Comparison of ENCODE assay signal across 2 cellular contexts in the genomic region with DNA sequence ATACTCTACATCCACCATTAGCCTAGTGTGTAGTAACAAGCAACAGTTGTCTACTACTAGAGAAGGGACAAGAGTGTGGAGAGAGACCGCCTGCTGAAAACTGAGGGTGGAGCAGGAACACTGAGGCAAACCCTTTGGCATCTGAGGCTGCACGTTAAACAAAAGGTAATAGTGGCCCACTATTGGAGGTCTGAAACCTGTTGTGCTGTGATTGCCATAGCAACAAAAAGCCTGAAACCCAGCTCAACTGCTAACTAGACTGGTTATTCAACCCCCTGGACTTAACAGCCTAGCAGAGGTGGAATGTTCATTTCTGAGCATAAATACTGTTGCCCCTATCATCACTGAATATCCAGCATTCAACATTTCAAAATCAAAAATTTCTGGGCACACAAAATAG.
TF ChIP-seq lines count a peak whose summit lies in the region.

No MANE protein-coding gene starts in this region.

TF ChIP-seq in GM23338, 12 proteins besides CTCF, POLR2A, EP300 and RAD21:
- TF ChIP-seq, protein P1, sequence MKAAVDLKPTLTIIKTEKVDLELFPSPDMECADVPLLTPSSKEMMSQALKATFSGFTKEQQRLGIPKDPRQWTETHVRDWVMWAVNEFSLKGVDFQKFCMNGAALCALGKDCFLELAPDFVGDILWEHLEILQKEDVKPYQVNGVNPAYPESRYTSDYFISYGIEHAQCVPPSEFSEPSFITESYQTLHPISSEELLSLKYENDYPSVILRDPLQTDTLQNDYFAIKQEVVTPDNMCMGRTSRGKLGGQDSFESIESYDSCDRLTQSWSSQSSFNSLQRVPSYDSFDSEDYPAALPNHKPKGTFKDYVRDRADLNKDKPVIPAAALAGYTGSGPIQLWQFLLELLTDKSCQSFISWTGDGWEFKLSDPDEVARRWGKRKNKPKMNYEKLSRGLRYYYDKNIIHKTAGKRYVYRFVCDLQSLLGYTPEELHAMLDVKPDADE (IDR thresholded peaks at IDR 0.05): no peak
- TF ChIP-seq, protein P2, sequence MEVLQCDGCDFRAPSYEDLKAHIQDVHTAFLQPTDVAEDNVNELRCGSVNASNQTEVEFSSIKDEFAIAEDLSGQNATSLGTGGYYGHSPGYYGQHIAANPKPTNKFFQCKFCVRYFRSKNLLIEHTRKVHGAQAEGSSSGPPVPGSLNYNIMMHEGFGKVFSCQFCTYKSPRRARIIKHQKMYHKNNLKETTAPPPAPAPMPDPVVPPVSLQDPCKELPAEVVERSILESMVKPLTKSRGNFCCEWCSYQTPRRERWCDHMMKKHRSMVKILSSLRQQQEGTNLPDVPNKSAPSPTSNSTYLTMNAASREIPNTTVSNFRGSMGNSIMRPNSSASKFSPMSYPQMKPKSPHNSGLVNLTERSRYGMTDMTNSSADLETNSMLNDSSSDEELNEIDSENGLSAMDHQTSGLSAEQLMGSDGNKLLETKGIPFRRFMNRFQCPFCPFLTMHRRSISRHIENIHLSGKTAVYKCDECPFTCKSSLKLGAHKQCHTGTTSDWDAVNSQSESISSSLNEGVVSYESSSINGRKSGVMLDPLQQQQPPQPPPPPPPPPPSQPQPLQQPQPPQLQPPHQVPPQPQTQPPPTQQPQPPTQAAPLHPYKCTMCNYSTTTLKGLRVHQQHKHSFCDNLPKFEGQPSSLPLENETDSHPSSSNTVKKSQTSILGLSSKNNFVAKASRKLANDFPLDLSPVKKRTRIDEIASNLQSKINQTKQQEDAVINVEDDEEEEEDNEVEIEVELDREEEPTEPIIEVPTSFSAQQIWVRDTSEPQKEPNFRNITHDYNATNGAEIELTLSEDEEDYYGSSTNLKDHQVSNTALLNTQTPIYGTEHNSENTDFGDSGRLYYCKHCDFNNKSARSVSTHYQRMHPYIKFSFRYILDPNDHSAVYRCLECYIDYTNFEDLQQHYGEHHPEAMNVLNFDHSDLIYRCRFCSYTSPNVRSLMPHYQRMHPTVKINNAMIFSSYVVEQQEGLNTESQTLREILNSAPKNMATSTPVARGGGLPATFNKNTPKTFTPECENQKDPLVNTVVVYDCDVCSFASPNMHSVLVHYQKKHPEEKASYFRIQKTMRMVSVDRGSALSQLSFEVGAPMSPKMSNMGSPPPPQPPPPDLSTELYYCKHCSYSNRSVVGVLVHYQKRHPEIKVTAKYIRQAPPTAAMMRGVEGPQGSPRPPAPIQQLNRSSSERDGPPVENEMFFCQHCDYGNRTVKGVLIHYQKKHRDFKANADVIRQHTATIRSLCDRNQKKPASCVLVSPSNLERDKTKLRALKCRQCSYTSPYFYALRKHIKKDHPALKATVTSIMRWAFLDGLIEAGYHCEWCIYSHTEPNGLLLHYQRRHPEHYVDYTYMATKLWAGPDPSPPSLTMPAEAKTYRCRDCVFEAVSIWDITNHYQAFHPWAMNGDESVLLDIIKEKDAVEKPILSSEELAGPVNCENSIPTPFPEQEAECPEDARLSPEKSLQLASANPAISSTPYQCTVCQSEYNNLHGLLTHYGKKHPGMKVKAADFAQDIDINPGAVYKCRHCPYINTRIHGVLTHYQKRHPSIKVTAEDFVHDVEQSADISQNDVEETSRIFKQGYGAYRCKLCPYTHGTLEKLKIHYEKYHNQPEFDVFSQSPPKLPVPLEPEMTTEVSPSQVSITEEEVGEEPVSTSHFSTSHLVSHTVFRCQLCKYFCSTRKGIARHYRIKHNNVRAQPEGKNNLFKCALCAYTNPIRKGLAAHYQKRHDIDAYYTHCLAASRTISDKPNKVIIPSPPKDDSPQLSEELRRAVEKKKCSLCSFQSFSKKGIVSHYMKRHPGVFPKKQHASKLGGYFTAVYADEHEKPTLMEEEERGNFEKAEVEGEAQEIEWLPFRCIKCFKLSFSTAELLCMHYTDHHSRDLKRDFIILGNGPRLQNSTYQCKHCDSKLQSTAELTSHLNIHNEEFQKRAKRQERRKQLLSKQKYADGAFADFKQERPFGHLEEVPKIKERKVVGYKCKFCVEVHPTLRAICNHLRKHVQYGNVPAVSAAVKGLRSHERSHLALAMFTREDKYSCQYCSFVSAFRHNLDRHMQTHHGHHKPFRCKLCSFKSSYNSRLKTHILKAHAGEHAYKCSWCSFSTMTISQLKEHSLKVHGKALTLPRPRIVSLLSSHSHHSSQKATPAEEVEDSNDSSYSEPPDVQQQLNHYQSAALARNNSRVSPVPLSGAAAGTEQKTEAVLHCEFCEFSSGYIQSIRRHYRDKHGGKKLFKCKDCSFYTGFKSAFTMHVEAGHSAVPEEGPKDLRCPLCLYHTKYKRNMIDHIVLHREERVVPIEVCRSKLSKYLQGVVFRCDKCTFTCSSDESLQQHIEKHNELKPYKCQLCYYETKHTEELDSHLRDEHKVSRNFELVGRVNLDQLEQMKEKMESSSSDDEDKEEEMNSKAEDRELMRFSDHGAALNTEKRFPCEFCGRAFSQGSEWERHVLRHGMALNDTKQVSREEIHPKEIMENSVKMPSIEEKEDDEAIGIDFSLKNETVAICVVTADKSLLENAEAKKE (CRISPR knock-in tag; IDR thresholded peaks at IDR 0.05): no peak
- TF ChIP-seq ZNF331 (CRISPR knock-in tag; IDR thresholded peaks at IDR 0.05; ENCODE audit: low read depth) (no peak), STAT1 (IDR thresholded peaks at IDR 0.05; ENCODE audit: unreplicated experiment) (no peak), POLR2AphosphoS5 (IDR thresholded peaks at IDR 0.05; ENCODE audit: low read depth) (no peak), EZH2phosphoT487 (IDR thresholded peaks at IDR 0.05; ENCODE audit: unreplicated experiment) (no peak), NANOG (IDR thresholded peaks at IDR 0.05; ENCODE audit: borderline replicate concordance) (no peak), ZNF114 (CRISPR knock-in tag; IDR thresholded peaks at IDR 0.05) (no peak)
- TF ChIP-seq, protein P3, sequence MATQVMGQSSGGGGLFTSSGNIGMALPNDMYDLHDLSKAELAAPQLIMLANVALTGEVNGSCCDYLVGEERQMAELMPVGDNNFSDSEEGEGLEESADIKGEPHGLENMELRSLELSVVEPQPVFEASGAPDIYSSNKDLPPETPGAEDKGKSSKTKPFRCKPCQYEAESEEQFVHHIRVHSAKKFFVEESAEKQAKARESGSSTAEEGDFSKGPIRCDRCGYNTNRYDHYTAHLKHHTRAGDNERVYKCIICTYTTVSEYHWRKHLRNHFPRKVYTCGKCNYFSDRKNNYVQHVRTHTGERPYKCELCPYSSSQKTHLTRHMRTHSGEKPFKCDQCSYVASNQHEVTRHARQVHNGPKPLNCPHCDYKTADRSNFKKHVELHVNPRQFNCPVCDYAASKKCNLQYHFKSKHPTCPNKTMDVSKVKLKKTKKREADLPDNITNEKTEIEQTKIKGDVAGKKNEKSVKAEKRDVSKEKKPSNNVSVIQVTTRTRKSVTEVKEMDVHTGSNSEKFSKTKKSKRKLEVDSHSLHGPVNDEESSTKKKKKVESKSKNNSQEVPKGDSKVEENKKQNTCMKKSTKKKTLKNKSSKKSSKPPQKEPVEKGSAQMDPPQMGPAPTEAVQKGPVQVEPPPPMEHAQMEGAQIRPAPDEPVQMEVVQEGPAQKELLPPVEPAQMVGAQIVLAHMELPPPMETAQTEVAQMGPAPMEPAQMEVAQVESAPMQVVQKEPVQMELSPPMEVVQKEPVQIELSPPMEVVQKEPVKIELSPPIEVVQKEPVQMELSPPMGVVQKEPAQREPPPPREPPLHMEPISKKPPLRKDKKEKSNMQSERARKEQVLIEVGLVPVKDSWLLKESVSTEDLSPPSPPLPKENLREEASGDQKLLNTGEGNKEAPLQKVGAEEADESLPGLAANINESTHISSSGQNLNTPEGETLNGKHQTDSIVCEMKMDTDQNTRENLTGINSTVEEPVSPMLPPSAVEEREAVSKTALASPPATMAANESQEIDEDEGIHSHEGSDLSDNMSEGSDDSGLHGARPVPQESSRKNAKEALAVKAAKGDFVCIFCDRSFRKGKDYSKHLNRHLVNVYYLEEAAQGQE (IDR thresholded peaks at IDR 0.05; ENCODE audit: unreplicated experiment): no peak

TF ChIP-seq in IMR-90, 13 proteins besides CTCF, POLR2A, EP300 and RAD21 (continued from another document):
- TF ChIP-seq, protein P4, sequence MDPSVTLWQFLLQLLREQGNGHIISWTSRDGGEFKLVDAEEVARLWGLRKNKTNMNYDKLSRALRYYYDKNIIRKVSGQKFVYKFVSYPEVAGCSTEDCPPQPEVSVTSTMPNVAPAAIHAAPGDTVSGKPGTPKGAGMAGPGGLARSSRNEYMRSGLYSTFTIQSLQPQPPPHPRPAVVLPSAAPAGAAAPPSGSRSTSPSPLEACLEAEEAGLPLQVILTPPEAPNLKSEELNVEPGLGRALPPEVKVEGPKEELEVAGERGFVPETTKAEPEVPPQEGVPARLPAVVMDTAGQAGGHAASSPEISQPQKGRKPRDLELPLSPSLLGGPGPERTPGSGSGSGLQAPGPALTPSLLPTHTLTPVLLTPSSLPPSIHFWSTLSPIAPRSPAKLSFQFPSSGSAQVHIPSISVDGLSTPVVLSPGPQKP (IDR thresholded peaks at IDR 0.05; ENCODE audit: borderline replicate concordance, low read depth, low read length): no peak
- TF ChIP-seq, protein P5, sequence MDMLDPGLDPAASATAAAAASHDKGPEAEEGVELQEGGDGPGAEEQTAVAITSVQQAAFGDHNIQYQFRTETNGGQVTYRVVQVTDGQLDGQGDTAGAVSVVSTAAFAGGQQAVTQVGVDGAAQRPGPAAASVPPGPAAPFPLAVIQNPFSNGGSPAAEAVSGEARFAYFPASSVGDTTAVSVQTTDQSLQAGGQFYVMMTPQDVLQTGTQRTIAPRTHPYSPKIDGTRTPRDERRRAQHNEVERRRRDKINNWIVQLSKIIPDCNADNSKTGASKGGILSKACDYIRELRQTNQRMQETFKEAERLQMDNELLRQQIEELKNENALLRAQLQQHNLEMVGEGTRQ (IDR thresholded peaks at IDR 0.05; ENCODE audit: low read depth, low read length): no peak
- no peak for TF ChIP-seq SMC3 (IDR thresholded peaks at IDR 0.05; ENCODE audit: low read depth, low read length)
TF ChIP-seq in IMR-90: peak in this region for 0.
